Comparison of ENCODE assay signal across 8 cellular contexts in the genomic region with DNA sequence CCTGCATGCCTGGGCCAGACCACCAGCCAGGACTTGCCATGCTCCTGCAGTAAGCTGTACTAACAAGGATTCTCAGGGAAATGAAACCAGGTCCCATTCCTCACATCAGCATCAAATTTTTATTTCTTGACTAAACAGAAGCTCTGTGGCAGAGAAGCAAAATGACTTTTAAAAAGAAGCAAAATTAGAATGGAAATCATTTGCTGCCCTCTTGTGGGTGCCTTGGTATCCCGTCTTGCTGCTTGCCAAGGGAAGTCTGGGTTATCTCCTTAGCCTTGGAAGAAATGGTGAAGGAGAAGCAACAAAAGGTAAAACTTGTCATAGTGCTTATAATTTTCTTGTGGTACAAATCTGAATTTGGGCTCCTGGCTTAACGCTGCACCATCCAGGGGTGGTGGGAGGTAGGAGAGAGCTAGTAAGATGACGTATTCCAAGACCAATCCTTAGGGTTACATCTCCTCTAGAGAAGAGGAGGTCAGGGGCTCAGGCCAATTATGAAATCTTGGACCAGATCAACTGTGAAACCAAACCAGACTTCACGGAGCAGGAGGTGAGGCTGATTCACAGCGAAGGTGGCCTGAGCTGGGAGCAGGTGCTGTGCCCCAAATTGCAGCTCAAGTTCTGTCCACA.
DNase-seq lines count a peak whose midpoint lies in the region; ATAC-seq and TF ChIP-seq lines count a peak whose summit lies in the region.

No MANE protein-coding gene starts in this region.

- no peaks in the 10 kb centered on the region for H3K79me2 ChIP-seq in SU-DHL-6 (ENCODE audit: insufficient read depth, low read length)

- H3K27me3 ChIP-seq in IMR-90 (ENCODE audit: control insufficient read depth, insufficient read depth, low read length) (no peaks in the 10 kb centered on the region), SU-DHL-6 (ENCODE audit: low read length) (no peaks in the 10 kb centered on the region), kidney epithelial cell (ENCODE audit: control insufficient read depth, insufficient read depth, low read length) (no peaks in the 10 kb centered on the region), adrenal gland (no peaks in the 10 kb centered on the region)

- TF ChIP-seq CTCF in IMR-90 (conservative IDR thresholded peaks at IDR 0.05; ENCODE audit: low read depth, low read length) (peak; percentile 42), SU-DHL-6 (IDR thresholded peaks at IDR 0.05; ENCODE audit: insufficient read depth, low read length, poor library complexity, severe bottlenecking) (peak; percentile 14), kidney epithelial cell (IDR thresholded peaks at IDR 0.05; ENCODE audit: insufficient read depth, low read length, poor library complexity, severe bottlenecking) (peak; percentile 58), adrenal gland (IDR thresholded peaks at IDR 0.05) (peak in 1 of 6 experiments; percentile 11)

- H3K36me3 ChIP-seq in IMR-90 (ENCODE audit: control insufficient read depth, insufficient read depth, low read length), result no peaks in the 10 kb centered on the region
- H3K36me3 ChIP-seq in SU-DHL-6 (ENCODE audit: low read length), result no peaks in the 10 kb centered on the region
- no peaks in the 10 kb centered on the region for H3K36me3 ChIP-seq in kidney epithelial cell (ENCODE audit: control insufficient read depth, insufficient read depth, low read length)
- H3K36me3 ChIP-seq in adrenal gland (replicated peaks in 1 of 2), result no peaks in the 10 kb centered on the region

- no peak overlapping the region for H2AFZ ChIP-seq in IMR-90 (replicated peaks; ENCODE audit: low read length, poor library complexity)
- H2AFZ ChIP-seq in SU-DHL-6 (ENCODE audit: low read depth, low read length, severe bottlenecking), result no peak overlapping the region

- H3K9ac ChIP-seq in IMR-90 (ENCODE audit: low read depth, low read length) (no peak overlapping the region), SU-DHL-6 (ENCODE audit: low read length) (no peak overlapping the region)

- H3K4me1 ChIP-seq in IMR-90 (ENCODE audit: control insufficient read depth, insufficient read depth, low read length) (no peaks in the 10 kb centered on the region), adrenal gland (replicated peaks in 1 of 2) (no peaks in the 10 kb centered on the region)

- 0% methylated on average over 1 of the region's 5 CpGs; no CpG with 5 or more reads in 1 of the 2 experiments for WGBS in IMR-90 (ENCODE audit: extremely low coverage in 2 of 2, insufficient read length in 1 of 2), 2 experiments
- WGBS in adrenal gland, 4 donors, result 30 to 38% (median 33%) methylated on average over 5 of the region's 5 CpGs

- H2BK120ac ChIP-seq in IMR-90 (ENCODE audit: low read depth, low read length), result no peak overlapping the region

- peak; percentile 53; the same call in 1 of the 2 replicates for ATAC-seq in IMR-90 (ENCODE audit: low read depth)
- no peak for ATAC-seq in GM19395 (IDR thresholded peaks at IDR 0.05; ENCODE audit: unreplicated experiment)
- no peak for ATAC-seq in GM21367 (IDR thresholded peaks at IDR 0.05; ENCODE audit: unreplicated experiment)

- intact Hi-C loops in IMR-90 (cut with micrococcal nuclease), result loop anchor here (2.0 to 5.0 kb wide), 2 partner anchors 89 to 1745 kb away; no protein-coding TSS in a partner anchor
- intact Hi-C loops in adrenal gland (cut with DNase I), result no loop called here

- H3K18ac ChIP-seq in IMR-90 (ENCODE audit: low read depth, low read length), result no peak overlapping the region

- no peak overlapping the region for H2AK5ac ChIP-seq in IMR-90 (ENCODE audit: low read depth, low read length)

- H3K79me1 ChIP-seq in IMR-90 (ENCODE audit: low read depth in 1 of 2, low read length in 2 of 2), result no peaks in the 10 kb centered on the region

- TF ChIP-seq RAD21 in IMR-90 (IDR thresholded peaks at IDR 0.05; ENCODE audit: low read length), result peak; percentile 46

- H4K91ac ChIP-seq in IMR-90 (ENCODE audit: insufficient read depth, low read depth, low read length), result no peak overlapping the region

- no peaks in the 10 kb centered on the region for H3F3A ChIP-seq in SU-DHL-6 (ENCODE audit: insufficient read depth)

- no peak overlapping the region for H2BK5ac ChIP-seq in IMR-90 (ENCODE audit: low read depth, low read length, poor library complexity, severe bottlenecking)

- no peak overlapping the region for H3K14ac ChIP-seq in IMR-90 (replicated peaks; ENCODE audit: low read depth, low read length)

- CTCF ChIA-PET in IMR-90 (lab: Yijun Ruan, JAX), result interaction anchor here (0.6 to 1.3 kb wide), 3 partner anchors 86 to 90 kb away, joined by 3 read pairs; no protein-coding TSS in a partner anchor

- H4K20me1 ChIP-seq in IMR-90 (ENCODE audit: insufficient read depth, low read length) (no peaks in the 10 kb centered on the region), SU-DHL-6 (ENCODE audit: low read depth, low read length) (no peaks in the 10 kb centered on the region)

- H2AK9ac ChIP-seq in IMR-90 (replicated peaks; ENCODE audit: low read depth, low read length, poor library complexity), result no peak overlapping the region

- no peak overlapping the region for H4K8ac ChIP-seq in IMR-90 (ENCODE audit: low read depth in 2 of 2, low read length in 2 of 2)

- in situ Hi-C loops in IMR-90 (cut with MboI; ENCODE audit: low sequenced_read_pairs), result no loop called here

- DNase-seq in NCI-H146 (lab: John Stamatoyannopoulos, UW) (peak; percentile 44), NCI-H146 treated with DMSO at 0.1 percent for 48 hours (lab: John Stamatoyannopoulos, UW; ENCODE audit: unreplicated experiment) (no peak), IMR-90 (peak; percentile 40), kidney epithelial cell (ENCODE audit: low read depth) (peak; percentile 1), adrenal gland (no peak)

- dilution Hi-C loops in IMR-90 (cut with HindIII; ENCODE audit: low sequenced_read_pairs, unreplicated experiment), result no loop called here

- H3K56ac ChIP-seq in IMR-90 (ENCODE audit: extremely low read depth, insufficient read depth, low read length), result no peak overlapping the region

- no peak for TF ChIP-seq POLR2A in IMR-90 (IDR thresholded peaks at IDR 0.05; ENCODE audit: low read depth, low read length)
- TF ChIP-seq POLR2A in adrenal gland (IDR thresholded peaks at IDR 0.05), result no peak

- no peaks in the 10 kb centered on the region for H3K9me1 ChIP-seq in IMR-90 (ENCODE audit: insufficient read depth, low read length)

- POLR2A ChIA-PET in IMR-90 (lab: Charles Lee; ENCODE audit: unreplicated experiment), result no interaction called here

- H3K4ac ChIP-seq in IMR-90 (ENCODE audit: low read depth, low read length), result no peak overlapping the region

- no peak overlapping the region for H2BK15ac ChIP-seq in IMR-90 (ENCODE audit: low read depth, low read length)

- H3K27ac ChIP-seq in IMR-90 (ENCODE audit: insufficient read depth, low read length) (no peak overlapping the region), SU-DHL-6 (ENCODE audit: low read depth, low read length) (no peak overlapping the region), adrenal gland (no peak overlapping the region)

- no peak overlapping the region for H4K5ac ChIP-seq in IMR-90 (ENCODE audit: low read depth, low read length)

- H3K23ac ChIP-seq in IMR-90 (ENCODE audit: low read depth, low read length), result no peak overlapping the region

- H3K9me3 ChIP-seq in IMR-90 (ENCODE audit: control insufficient read depth, insufficient read depth, low read length), result no peaks in the 10 kb centered on the region
- no peaks in the 10 kb centered on the region for H3K9me3 ChIP-seq in SU-DHL-6 (ENCODE audit: insufficient read depth, low read length)
- no peaks in the 10 kb centered on the region for H3K9me3 ChIP-seq in adrenal gland (replicated peaks in 1 of 3)

- H2BK20ac ChIP-seq in IMR-90 (ENCODE audit: low read depth, low read length), result no peak overlapping the region

- no peak overlapping the region for H3K4me3 ChIP-seq in IMR-90 (ENCODE audit: insufficient read depth, low read depth, low read length)
- no peak overlapping the region for H3K4me3 ChIP-seq in SU-DHL-6 (ENCODE audit: insufficient read depth, low read length, poor library complexity, severe bottlenecking)
- H3K4me3 ChIP-seq in kidney epithelial cell (ENCODE audit: low read depth, low read length), result no peak overlapping the region
- H3K4me3 ChIP-seq in adrenal gland, result no peak overlapping the region

- no peaks in the 10 kb centered on the region for H3K9me2 ChIP-seq in SU-DHL-6 (replicated peaks; ENCODE audit: insufficient read depth, low read length)

- no peak overlapping the region for H3K4me2 ChIP-seq in IMR-90 (ENCODE audit: low read depth, low read length)
- H3K4me2 ChIP-seq in SU-DHL-6 (ENCODE audit: low read depth, low read length, poor library complexity, severe bottlenecking), result no peak overlapping the region

- no TSS peak for BruUV-seq in IMR-90 (replicated peaks; lab: Mats Ljungman, UMichigan)

TF ChIP-seq in IMR-90, 13 proteins besides CTCF, POLR2A, EP300 and RAD21 (continues in another document):
- no peak for TF ChIP-seq MAZ (IDR thresholded peaks at IDR 0.05; ENCODE audit: borderline replicate concordance, low read depth, low read length)
- no peak for TF ChIP-seq MXI1 (IDR thresholded peaks at IDR 0.05; ENCODE audit: borderline replicate concordance, low read depth, low read length)
- TF ChIP-seq, protein P1, sequence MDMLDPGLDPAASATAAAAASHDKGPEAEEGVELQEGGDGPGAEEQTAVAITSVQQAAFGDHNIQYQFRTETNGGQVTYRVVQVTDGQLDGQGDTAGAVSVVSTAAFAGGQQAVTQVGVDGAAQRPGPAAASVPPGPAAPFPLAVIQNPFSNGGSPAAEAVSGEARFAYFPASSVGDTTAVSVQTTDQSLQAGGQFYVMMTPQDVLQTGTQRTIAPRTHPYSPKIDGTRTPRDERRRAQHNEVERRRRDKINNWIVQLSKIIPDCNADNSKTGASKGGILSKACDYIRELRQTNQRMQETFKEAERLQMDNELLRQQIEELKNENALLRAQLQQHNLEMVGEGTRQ (IDR thresholded peaks at IDR 0.05; ENCODE audit: low read depth, low read length), result no peak
- TF ChIP-seq SMC3 (IDR thresholded peaks at IDR 0.05; ENCODE audit: low read depth, low read length), result no peak; the same call in 1 of the 2 replicates
- TF ChIP-seq MAFK (IDR thresholded peaks at IDR 0.05; ENCODE audit: low read depth, low read length), result no peak
- no peak for TF ChIP-seq BHLHE40 (IDR thresholded peaks at IDR 0.05; ENCODE audit: low read depth, low read length)
- no peak for TF ChIP-seq RFX5 (IDR thresholded peaks at IDR 0.05; ENCODE audit: low read depth, low read length)
- no peak for TF ChIP-seq CEBPB (IDR thresholded peaks at IDR 0.05; ENCODE audit: low read depth, low read length)
- no peak for TF ChIP-seq NFE2L2 (IDR thresholded peaks at IDR 0.05; ENCODE audit: low read depth, low read length)
- no peak for TF ChIP-seq FOS (IDR thresholded peaks at IDR 0.05; ENCODE audit: low read depth, low read length)
- TF ChIP-seq RCOR1 (IDR thresholded peaks at IDR 0.05; ENCODE audit: insufficient replicate concordance, low read length), result no peak

Comparison
In these comparisons a context has a peak if more than half of its experiments do, and no peak if none do; other contexts are left out.
1. DNase-seq: peak in NCI-H146 (single experiment), IMR-90 (single experiment) and kidney epithelial cell (single experiment); none in NCI-H146 treated with DMSO at 0.1 percent for 48 hours (single experiment) and adrenal gland (0 of 7).